Comparison of ENCODE assay signal across 2 cellular contexts in the genomic region with DNA sequence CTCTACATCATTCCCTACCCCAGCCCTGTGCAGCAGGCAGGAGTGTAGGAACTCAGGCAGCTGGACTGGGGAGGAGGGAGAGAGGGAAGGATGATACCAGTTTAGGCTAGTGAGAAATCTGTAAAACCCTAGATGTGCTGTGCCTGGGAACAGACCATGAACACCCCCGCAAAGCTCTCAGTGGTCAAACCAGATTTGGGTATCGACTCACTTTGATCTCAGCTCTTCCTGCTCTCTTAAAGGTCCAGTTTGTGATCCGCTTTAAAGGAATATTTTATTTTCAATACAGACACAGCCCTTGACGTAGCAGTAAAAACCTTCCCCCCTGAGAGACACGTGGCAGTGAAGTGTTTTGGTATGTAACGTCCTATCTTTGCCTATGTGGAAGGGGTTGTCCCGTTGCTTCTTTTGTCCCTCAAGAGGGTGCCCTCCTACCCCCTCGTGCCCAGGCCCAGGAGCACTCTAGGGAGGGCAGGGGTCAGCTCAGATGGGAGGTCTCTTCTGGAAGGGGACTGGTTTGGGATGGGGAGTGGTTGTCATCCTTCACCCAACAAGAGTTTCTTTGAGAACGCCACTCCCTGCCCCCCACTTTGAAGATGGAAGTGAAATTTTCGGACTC.
A peak's percentile ranks its signal among the peaks of the same experiment; 100 is the strongest.
TF ChIP-seq lines count a peak whose summit lies in the region.

No MANE protein-coding gene starts in this region.

TF ChIP-seq in SK-N-SH treated with all-trans-retinoic acid at 6 μM for 48 hours, 23 proteins besides CTCF, POLR2A, EP300 and RAD21:
- TF ChIP-seq, protein P1, sequence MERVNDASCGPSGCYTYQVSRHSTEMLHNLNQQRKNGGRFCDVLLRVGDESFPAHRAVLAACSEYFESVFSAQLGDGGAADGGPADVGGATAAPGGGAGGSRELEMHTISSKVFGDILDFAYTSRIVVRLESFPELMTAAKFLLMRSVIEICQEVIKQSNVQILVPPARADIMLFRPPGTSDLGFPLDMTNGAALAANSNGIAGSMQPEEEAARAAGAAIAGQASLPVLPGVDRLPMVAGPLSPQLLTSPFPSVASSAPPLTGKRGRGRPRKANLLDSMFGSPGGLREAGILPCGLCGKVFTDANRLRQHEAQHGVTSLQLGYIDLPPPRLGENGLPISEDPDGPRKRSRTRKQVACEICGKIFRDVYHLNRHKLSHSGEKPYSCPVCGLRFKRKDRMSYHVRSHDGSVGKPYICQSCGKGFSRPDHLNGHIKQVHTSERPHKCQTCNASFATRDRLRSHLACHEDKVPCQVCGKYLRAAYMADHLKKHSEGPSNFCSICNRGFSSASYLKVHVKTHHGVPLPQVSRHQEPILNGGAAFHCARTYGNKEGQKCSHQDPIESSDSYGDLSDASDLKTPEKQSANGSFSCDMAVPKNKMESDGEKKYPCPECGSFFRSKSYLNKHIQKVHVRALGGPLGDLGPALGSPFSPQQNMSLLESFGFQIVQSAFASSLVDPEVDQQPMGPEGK (CRISPR knock-in tag; IDR thresholded peaks at IDR 0.05; ENCODE audit: borderline replicate concordance) = no peak
- TF ChIP-seq GLIS3 (CRISPR knock-in tag; IDR thresholded peaks at IDR 0.05) (0 out of 2 replicates have a peak, but pooled peaks have one; percentile 17), ESRRG (CRISPR knock-in tag; IDR thresholded peaks at IDR 0.05) (no peak), ZNF565 (CRISPR knock-in tag; conservative IDR thresholded peaks at IDR 0.05; ENCODE audit: low read depth) (no peak), ZNF70 (CRISPR knock-in tag; IDR thresholded peaks at IDR 0.05) (no peak), ARNTL (CRISPR knock-in tag; IDR thresholded peaks at IDR 0.05; ENCODE audit: borderline replicate concordance, low read depth) (no peak), TCF4 (CRISPR knock-in tag; IDR thresholded peaks at IDR 0.05; ENCODE audit: borderline replicate concordance) (no peak), RARB (CRISPR knock-in tag; IDR thresholded peaks at IDR 0.05) (no peak), TOX (CRISPR knock-in tag; IDR thresholded peaks at IDR 0.05; ENCODE audit: borderline replicate concordance) (no peak), ISL1 (CRISPR knock-in tag; IDR thresholded peaks at IDR 0.05) (no peak), BACH2 (CRISPR knock-in tag; IDR thresholded peaks at IDR 0.05; ENCODE audit: borderline replicate concordance) (no peak)
- TF ChIP-seq, protein P2, sequence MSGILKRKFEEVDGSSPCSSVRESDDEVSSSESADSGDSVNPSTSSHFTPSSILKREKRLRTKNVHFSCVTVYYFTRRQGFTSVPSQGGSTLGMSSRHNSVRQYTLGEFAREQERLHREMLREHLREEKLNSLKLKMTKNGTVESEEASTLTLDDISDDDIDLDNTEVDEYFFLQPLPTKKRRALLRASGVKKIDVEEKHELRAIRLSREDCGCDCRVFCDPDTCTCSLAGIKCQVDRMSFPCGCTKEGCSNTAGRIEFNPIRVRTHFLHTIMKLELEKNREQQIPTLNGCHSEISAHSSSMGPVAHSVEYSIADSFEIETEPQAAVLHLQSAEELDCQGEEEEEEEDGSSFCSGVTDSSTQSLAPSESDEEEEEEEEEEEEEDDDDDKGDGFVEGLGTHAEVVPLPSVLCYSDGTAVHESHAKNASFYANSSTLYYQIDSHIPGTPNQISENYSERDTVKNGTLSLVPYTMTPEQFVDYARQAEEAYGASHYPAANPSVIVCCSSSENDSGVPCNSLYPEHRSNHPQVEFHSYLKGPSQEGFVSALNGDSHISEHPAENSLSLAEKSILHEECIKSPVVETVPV (CRISPR knock-in tag; IDR thresholded peaks at IDR 0.05) = 0 out of 2 replicates have a peak, but pooled peaks have one; percentile 0

TF ChIP-seq in HepG2, 621 proteins besides CTCF, POLR2A, EP300 and RAD21 (continued from another document):
- TF ChIP-seq, protein P3, sequence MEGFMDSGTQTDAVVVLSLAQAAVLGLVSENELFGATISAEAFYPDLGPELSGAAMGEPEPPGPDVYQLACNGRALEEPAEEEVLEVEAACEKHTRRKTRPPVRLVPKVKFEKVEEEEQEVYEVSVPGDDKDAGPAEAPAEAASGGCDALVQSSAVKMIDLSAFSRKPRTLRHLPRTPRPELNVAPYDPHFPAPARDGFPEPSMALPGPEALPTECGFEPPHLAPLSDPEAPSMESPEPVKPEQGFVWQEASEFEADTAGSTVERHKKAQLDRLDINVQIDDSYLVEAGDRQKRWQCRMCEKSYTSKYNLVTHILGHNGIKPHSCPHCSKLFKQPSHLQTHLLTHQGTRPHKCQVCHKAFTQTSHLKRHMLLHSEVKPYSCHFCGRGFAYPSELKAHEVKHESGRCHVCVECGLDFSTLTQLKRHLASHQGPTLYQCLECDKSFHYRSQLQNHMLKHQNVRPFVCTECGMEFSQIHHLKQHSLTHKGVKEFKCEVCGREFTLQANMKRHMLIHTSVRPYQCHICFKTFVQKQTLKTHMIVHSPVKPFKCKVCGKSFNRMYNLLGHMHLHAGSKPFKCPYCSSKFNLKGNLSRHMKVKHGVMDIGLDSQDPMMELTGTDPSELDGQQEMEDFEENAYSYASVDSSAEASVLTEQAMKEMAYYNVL (CRISPR knock-in tag; IDR thresholded peaks at IDR 0.05; ENCODE audit: borderline replicate concordance) = peak; percentile 66; the same call in 1 of the 2 replicates
- no peak for TF ChIP-seq ZNF598 (CRISPR knock-in tag; IDR thresholded peaks at IDR 0.05; ENCODE audit: borderline replicate concordance)
- TF ChIP-seq ZNF547 (CRISPR knock-in tag; IDR thresholded peaks at IDR 0.05) = 0 out of 2 replicates have a peak, but pooled peaks have one; percentile 33
- TF ChIP-seq XRCC5 (optimal IDR thresholded peaks at IDR 0.05; ENCODE audit: low read length) = peak; percentile 2
- 0 out of 2 replicates have a peak, but pooled peaks have one; percentile 11 for TF ChIP-seq ZBTB38 (CRISPR knock-in tag; IDR thresholded peaks at IDR 0.05)
- TF ChIP-seq ZMAT3 (CRISPR knock-in tag; conservative IDR thresholded peaks at IDR 0.05) = no peak
- TF ChIP-seq ZNF3 (CRISPR knock-in tag; IDR thresholded peaks at IDR 0.05) = no peak
- TF ChIP-seq, protein P4, sequence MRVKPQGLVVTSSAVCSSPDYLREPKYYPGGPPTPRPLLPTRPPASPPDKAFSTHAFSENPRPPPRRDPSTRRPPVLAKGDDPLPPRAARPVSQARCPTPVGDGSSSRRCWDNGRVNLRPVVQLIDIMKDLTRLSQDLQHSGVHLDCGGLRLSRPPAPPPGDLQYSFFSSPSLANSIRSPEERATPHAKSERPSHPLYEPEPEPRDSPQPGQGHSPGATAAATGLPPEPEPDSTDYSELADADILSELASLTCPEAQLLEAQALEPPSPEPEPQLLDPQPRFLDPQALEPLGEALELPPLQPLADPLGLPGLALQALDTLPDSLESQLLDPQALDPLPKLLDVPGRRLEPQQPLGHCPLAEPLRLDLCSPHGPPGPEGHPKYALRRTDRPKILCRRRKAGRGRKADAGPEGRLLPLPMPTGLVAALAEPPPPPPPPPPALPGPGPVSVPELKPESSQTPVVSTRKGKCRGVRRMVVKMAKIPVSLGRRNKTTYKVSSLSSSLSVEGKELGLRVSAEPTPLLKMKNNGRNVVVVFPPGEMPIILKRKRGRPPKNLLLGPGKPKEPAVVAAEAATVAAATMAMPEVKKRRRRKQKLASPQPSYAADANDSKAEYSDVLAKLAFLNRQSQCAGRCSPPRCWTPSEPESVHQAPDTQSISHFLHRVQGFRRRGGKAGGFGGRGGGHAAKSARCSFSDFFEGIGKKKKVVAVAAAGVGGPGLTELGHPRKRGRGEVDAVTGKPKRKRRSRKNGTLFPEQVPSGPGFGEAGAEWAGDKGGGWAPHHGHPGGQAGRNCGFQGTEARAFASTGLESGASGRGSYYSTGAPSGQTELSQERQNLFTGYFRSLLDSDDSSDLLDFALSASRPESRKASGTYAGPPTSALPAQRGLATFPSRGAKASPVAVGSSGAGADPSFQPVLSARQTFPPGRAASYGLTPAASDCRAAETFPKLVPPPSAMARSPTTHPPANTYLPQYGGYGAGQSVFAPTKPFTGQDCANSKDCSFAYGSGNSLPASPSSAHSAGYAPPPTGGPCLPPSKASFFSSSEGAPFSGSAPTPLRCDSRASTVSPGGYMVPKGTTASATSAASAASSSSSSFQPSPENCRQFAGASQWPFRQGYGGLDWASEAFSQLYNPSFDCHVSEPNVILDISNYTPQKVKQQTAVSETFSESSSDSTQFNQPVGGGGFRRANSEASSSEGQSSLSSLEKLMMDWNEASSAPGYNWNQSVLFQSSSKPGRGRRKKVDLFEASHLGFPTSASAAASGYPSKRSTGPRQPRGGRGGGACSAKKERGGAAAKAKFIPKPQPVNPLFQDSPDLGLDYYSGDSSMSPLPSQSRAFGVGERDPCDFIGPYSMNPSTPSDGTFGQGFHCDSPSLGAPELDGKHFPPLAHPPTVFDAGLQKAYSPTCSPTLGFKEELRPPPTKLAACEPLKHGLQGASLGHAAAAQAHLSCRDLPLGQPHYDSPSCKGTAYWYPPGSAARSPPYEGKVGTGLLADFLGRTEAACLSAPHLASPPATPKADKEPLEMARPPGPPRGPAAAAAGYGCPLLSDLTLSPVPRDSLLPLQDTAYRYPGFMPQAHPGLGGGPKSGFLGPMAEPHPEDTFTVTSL (CRISPR knock-in tag; IDR thresholded peaks at IDR 0.05; ENCODE audit: borderline replicate concordance) = 0 out of 2 replicates have a peak, but pooled peaks have one; percentile 18
- TF ChIP-seq, protein P5, sequence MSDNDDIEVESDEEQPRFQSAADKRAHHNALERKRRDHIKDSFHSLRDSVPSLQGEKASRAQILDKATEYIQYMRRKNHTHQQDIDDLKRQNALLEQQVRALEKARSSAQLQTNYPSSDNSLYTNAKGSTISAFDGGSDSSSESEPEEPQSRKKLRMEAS (IDR thresholded peaks at IDR 0.05) = peak; percentile 12; the same call in 1 of the 2 replicates
- peak; percentile 92 for TF ChIP-seq ZNF263 (CRISPR knock-in tag; IDR thresholded peaks at IDR 0.05)
- TF ChIP-seq NRL (CRISPR knock-in tag; IDR thresholded peaks at IDR 0.05; ENCODE audit: borderline replicate concordance) = no peak
- TF ChIP-seq ZSCAN31 (CRISPR knock-in tag; IDR thresholded peaks at IDR 0.05; ENCODE audit: low read depth) = peak; percentile 11; the same call in 1 of the 2 replicates
TF ChIP-seq in HepG2: peak in this region for 10.
